Comparison of ENCODE assay signal across 1 cellular context in genomic region chr3:30605706-30606300, GRCh38.
TF ChIP-seq lines count a peak whose summit lies in the region.

No MANE protein-coding gene starts in this region.

TF ChIP-seq in GM23338, 12 proteins besides CTCF, POLR2A, EP300 and RAD21 (continued from another document):
- TF ChIP-seq ZNF462 (CRISPR knock-in tag; IDR thresholded peaks at IDR 0.05) = no peak
